In the genomic region with DNA sequence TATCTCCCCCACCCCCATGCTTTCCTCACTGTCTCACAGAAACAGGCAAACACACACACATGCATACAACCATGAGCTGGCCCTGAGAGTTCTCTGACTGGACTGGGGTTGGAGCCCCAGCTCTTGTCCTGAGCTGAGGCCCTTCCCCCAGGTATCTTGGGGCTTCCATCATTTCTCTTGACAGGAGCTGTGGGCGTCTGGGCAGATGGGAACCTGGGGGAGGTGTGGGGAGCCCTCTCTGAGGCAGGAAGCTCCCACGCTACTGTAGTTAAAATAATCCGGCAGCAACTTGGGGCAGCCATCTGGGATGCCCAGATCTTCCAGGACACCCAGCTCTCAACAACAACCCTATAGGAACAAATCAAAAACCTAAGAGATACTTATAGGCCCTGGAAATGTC, we compare ENCODE assay signal across 1 cellular context.
TF ChIP-seq lines count a peak whose summit lies in the region.

No MANE protein-coding gene starts in this region.

TF ChIP-seq in K562, 482 proteins besides CTCF, POLR2A, EP300 and RAD21 (continued from another document):
- TF ChIP-seq, protein P1, sequence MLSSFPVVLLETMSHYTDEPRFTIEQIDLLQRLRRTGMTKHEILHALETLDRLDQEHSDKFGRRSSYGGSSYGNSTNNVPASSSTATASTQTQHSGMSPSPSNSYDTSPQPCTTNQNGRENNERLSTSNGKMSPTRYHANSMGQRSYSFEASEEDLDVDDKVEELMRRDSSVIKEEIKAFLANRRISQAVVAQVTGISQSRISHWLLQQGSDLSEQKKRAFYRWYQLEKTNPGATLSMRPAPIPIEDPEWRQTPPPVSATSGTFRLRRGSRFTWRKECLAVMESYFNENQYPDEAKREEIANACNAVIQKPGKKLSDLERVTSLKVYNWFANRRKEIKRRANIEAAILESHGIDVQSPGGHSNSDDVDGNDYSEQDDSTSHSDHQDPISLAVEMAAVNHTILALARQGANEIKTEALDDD (IDR thresholded peaks at IDR 0.05) = 0 out of 2 replicates have a peak, but pooled peaks have one; percentile 22
- peak; percentile 72 for TF ChIP-seq EGR1 (conservative IDR thresholded peaks at IDR 0.05)
